ENCODE assay signal across 1 cellular context in the genomic region with DNA sequence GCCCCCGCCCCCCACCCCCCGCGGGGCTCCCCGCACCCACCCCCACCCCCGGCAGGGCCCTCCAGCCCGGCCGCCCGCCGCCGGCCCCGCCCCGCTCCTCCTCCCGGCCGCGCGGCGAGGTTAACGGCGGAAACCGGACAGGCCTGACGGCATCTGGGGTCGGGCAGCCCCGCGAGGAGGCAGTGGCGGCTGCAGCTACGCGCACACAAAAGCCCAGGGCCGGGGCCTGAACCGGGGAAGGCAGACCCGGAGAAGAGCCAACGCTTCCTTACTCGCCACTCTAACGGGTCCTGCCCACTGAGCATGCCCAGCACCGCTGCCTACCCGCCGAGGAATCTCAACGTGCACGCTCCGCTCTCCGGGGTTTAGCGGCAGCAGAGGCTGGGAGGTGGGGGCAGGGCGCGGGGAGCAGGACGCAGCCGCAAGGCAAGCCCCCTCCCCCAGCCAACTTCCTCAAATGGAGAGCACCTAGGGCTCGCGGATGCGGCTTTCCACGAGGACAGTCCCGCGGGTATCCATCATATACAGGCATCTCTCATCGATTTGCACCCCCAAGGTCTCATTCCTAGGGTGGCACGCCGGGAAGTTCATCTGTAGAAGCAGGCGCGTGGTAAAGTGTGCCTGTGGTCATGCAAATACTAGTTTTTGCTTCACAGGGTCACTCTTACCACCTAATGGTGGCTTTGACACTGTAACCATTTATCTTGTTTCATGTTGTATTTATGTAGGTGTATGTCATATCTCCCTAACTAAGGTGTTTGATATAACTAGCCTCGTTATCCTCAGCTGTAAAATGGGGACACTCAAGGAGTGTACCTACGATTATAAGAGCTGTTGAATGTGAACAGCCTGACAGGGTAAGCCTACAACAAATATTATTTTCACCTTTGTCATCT.
A peak's percentile ranks its signal among the peaks of the same experiment; 100 is the strongest.
TF ChIP-seq lines count a peak whose summit lies in the region.

A gene (minus strand): TSS at position 339 of the 896 bp plus-strand sequence. CDS start 761 bp downstream, outside the sequence.

TF ChIP-seq in HepG2, 621 proteins besides CTCF, POLR2A, EP300 and RAD21 (continued from another document and continues in another):
- TF ChIP-seq, protein P1, sequence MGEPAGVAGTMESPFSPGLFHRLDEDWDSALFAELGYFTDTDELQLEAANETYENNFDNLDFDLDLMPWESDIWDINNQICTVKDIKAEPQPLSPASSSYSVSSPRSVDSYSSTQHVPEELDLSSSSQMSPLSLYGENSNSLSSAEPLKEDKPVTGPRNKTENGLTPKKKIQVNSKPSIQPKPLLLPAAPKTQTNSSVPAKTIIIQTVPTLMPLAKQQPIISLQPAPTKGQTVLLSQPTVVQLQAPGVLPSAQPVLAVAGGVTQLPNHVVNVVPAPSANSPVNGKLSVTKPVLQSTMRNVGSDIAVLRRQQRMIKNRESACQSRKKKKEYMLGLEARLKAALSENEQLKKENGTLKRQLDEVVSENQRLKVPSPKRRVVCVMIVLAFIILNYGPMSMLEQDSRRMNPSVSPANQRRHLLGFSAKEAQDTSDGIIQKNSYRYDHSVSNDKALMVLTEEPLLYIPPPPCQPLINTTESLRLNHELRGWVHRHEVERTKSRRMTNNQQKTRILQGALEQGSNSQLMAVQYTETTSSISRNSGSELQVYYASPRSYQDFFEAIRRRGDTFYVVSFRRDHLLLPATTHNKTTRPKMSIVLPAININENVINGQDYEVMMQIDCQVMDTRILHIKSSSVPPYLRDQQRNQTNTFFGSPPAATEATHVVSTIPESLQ (CRISPR knock-in tag; conservative IDR thresholded peaks at IDR 0.05), result peak; percentile 66; the same call in 1 of the 2 replicates
- TF ChIP-seq, protein P2, sequence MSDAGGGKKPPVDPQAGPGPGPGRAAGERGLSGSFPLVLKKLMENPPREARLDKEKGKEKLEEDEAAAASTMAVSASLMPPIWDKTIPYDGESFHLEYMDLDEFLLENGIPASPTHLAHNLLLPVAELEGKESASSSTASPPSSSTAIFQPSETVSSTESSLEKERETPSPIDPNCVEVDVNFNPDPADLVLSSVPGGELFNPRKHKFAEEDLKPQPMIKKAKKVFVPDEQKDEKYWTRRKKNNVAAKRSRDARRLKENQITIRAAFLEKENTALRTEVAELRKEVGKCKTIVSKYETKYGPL (CRISPR knock-in tag; IDR thresholded peaks at IDR 0.05), result 0 out of 2 replicates have a peak, but pooled peaks have one; percentile 42
- TF ChIP-seq GATA4 (IDR thresholded peaks at IDR 0.05; ENCODE audit: borderline replicate concordance, low read depth), result peak; percentile 83; the same call in 1 of the 2 replicates
- TF ChIP-seq, protein P3, sequence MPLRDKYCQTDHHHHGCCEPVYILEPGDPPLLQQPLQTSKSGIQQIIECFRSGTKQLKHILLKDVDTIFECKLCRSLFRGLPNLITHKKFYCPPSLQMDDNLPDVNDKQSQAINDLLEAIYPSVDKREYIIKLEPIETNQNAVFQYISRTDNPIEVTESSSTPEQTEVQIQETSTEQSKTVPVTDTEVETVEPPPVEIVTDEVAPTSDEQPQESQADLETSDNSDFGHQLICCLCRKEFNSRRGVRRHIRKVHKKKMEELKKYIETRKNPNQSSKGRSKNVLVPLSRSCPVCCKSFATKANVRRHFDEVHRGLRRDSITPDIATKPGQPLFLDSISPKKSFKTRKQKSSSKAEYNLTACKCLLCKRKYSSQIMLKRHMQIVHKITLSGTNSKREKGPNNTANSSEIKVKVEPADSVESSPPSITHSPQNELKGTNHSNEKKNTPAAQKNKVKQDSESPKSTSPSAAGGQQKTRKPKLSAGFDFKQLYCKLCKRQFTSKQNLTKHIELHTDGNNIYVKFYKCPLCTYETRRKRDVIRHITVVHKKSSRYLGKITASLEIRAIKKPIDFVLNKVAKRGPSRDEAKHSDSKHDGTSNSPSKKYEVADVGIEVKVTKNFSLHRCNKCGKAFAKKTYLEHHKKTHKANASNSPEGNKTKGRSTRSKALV (CRISPR knock-in tag; IDR thresholded peaks at IDR 0.05), result 0 out of 2 replicates have a peak, but pooled peaks have one; percentile 35
- peak; percentile 97 for TF ChIP-seq KLF11 (CRISPR knock-in tag; IDR thresholded peaks at IDR 0.05)
- TF ChIP-seq, protein P4, sequence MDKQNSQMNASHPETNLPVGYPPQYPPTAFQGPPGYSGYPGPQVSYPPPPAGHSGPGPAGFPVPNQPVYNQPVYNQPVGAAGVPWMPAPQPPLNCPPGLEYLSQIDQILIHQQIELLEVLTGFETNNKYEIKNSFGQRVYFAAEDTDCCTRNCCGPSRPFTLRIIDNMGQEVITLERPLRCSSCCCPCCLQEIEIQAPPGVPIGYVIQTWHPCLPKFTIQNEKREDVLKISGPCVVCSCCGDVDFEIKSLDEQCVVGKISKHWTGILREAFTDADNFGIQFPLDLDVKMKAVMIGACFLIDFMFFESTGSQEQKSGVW (CRISPR knock-in tag; IDR thresholded peaks at IDR 0.05; ENCODE audit: borderline replicate concordance), result peak; percentile 86; the same call in 1 of the 2 replicates
- peak; percentile 94 for TF ChIP-seq ZNF430 (CRISPR knock-in tag; IDR thresholded peaks at IDR 0.05)
- no peak for TF ChIP-seq ZNF841 (CRISPR knock-in tag; IDR thresholded peaks at IDR 0.05; ENCODE audit: borderline replicate concordance)
- peak; percentile 88 for TF ChIP-seq CHD2 (IDR thresholded peaks at IDR 0.05; ENCODE audit: low read depth, low read length)
- TF ChIP-seq SRSF9 (IDR thresholded peaks at IDR 0.05; ENCODE audit: borderline replicate concordance, insufficient read depth, low read depth, low read length, poor library complexity, severe bottlenecking), result no peak
- TF ChIP-seq NAIF1 (CRISPR knock-in tag; IDR thresholded peaks at IDR 0.05; ENCODE audit: borderline replicate concordance), result peak; percentile 90
- TF ChIP-seq, protein P5, sequence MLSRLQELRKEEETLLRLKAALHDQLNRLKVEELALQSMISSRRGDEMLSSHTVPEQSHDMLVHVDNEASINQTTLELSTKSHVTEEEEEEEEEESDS (CRISPR knock-in tag; IDR thresholded peaks at IDR 0.05; ENCODE audit: borderline replicate concordance), result peak; percentile 80; the same call in 1 of the 2 replicates
- no peak for TF ChIP-seq TCF7L2 (IDR thresholded peaks at IDR 0.05; ENCODE audit: low read depth, low read length)
- 0 out of 2 replicates have a peak, but pooled peaks have one; percentile 38 for TF ChIP-seq MTA3 (CRISPR knock-in tag; IDR thresholded peaks at IDR 0.05)
- peak; percentile 98 for TF ChIP-seq ZNF136 (CRISPR knock-in tag; IDR thresholded peaks at IDR 0.05; ENCODE audit: low read depth)
- TF ChIP-seq, protein P6, sequence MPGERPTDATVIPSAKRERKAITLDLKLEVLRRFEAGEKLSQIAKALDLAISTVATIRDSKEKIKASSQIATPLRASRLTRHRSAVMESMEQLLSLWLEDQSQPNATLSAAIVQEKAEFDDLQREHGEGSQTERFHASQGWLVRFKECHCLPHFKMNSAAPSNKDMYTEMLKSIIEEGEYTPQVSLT (CRISPR knock-in tag; IDR thresholded peaks at IDR 0.05; ENCODE audit: borderline replicate concordance, low read depth), result peak; percentile 82; the same call in 1 of the 2 replicates
- 0 out of 2 replicates have a peak, but pooled peaks have one; percentile 76 for TF ChIP-seq ZFP41 (CRISPR knock-in tag; IDR thresholded peaks at IDR 0.05; ENCODE audit: borderline replicate concordance)
- no peak for TF ChIP-seq WIZ (CRISPR knock-in tag; IDR thresholded peaks at IDR 0.05)
- TF ChIP-seq HOXA7 (CRISPR knock-in tag; IDR thresholded peaks at IDR 0.05), result no peak
- peak; percentile 89; the same call in 1 of the 2 replicates for TF ChIP-seq ZC3H13 (CRISPR knock-in tag; IDR thresholded peaks at IDR 0.05)
- TF ChIP-seq CBX5 (CRISPR knock-in tag; IDR thresholded peaks at IDR 0.05; ENCODE audit: borderline replicate concordance), result peak; percentile 99
- TF ChIP-seq ZSCAN21 (CRISPR knock-in tag; IDR thresholded peaks at IDR 0.05; ENCODE audit: borderline replicate concordance), result peak; percentile 83
- peak; percentile 91 for TF ChIP-seq HNRNPUL1 (IDR thresholded peaks at IDR 0.05; ENCODE audit: low read depth, low read length)
- peak; percentile 89; the same call in 1 of the 2 replicates for TF ChIP-seq ZNF619 (CRISPR knock-in tag; IDR thresholded peaks at IDR 0.05)
- TF ChIP-seq, protein P7, sequence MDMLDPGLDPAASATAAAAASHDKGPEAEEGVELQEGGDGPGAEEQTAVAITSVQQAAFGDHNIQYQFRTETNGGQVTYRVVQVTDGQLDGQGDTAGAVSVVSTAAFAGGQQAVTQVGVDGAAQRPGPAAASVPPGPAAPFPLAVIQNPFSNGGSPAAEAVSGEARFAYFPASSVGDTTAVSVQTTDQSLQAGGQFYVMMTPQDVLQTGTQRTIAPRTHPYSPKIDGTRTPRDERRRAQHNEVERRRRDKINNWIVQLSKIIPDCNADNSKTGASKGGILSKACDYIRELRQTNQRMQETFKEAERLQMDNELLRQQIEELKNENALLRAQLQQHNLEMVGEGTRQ (IDR thresholded peaks at IDR 0.05; ENCODE audit: low read depth, low read length), result 0 out of 2 replicates have a peak, but pooled peaks have one; percentile 6
- TF ChIP-seq, protein P7 (CRISPR knock-in tag; IDR thresholded peaks at IDR 0.05; ENCODE audit: borderline replicate concordance), result peak; percentile 39; the same call in 1 of the 2 replicates
- TF ChIP-seq, protein P8, sequence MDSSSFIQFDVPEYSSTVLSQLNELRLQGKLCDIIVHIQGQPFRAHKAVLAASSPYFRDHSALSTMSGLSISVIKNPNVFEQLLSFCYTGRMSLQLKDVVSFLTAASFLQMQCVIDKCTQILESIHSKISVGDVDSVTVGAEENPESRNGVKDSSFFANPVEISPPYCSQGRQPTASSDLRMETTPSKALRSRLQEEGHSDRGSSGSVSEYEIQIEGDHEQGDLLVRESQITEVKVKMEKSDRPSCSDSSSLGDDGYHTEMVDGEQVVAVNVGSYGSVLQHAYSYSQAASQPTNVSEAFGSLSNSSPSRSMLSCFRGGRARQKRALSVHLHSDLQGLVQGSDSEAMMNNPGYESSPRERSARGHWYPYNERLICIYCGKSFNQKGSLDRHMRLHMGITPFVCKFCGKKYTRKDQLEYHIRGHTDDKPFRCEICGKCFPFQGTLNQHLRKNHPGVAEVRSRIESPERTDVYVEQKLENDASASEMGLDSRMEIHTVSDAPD (CRISPR knock-in tag; IDR thresholded peaks at IDR 0.05), result peak; percentile 85; the same call in 1 of the 2 replicates
- TF ChIP-seq, protein P9, sequence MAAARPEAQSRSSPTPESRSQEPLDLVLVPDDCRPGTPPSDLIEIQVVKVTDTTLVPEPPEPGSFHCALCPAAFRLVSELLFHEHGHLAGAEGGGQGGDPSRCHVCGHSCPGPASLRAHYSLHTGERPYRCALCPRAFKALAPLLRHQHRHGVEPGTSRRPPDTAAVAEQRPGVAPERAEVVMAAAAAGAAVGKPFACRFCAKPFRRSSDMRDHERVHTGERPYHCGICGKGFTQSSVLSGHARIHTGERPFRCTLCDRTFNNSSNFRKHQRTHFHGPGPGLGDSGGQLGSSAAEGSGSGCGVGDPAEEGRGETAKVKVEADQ (CRISPR knock-in tag; IDR thresholded peaks at IDR 0.05; ENCODE audit: borderline replicate concordance), result peak; percentile 89; the same call in 1 of the 2 replicates
- TF ChIP-seq, protein P10, sequence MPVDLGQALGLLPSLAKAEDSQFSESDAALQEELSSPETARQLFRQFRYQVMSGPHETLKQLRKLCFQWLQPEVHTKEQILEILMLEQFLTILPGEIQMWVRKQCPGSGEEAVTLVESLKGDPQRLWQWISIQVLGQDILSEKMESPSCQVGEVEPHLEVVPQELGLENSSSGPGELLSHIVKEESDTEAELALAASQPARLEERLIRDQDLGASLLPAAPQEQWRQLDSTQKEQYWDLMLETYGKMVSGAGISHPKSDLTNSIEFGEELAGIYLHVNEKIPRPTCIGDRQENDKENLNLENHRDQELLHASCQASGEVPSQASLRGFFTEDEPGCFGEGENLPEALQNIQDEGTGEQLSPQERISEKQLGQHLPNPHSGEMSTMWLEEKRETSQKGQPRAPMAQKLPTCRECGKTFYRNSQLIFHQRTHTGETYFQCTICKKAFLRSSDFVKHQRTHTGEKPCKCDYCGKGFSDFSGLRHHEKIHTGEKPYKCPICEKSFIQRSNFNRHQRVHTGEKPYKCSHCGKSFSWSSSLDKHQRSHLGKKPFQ (CRISPR knock-in tag; IDR thresholded peaks at IDR 0.05; ENCODE audit: insufficient replicate concordance), result no peak
- TF ChIP-seq, protein P11, sequence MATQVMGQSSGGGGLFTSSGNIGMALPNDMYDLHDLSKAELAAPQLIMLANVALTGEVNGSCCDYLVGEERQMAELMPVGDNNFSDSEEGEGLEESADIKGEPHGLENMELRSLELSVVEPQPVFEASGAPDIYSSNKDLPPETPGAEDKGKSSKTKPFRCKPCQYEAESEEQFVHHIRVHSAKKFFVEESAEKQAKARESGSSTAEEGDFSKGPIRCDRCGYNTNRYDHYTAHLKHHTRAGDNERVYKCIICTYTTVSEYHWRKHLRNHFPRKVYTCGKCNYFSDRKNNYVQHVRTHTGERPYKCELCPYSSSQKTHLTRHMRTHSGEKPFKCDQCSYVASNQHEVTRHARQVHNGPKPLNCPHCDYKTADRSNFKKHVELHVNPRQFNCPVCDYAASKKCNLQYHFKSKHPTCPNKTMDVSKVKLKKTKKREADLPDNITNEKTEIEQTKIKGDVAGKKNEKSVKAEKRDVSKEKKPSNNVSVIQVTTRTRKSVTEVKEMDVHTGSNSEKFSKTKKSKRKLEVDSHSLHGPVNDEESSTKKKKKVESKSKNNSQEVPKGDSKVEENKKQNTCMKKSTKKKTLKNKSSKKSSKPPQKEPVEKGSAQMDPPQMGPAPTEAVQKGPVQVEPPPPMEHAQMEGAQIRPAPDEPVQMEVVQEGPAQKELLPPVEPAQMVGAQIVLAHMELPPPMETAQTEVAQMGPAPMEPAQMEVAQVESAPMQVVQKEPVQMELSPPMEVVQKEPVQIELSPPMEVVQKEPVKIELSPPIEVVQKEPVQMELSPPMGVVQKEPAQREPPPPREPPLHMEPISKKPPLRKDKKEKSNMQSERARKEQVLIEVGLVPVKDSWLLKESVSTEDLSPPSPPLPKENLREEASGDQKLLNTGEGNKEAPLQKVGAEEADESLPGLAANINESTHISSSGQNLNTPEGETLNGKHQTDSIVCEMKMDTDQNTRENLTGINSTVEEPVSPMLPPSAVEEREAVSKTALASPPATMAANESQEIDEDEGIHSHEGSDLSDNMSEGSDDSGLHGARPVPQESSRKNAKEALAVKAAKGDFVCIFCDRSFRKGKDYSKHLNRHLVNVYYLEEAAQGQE (IDR thresholded peaks at IDR 0.05; ENCODE audit: borderline replicate concordance in 1 of 2, low read depth in 1 of 2, low read length in 2 of 2), result peak in 1 of 2 experiments; percentile 60; a peak in 2 of 4 replicates
- TF ChIP-seq JUNB (CRISPR knock-in tag; IDR thresholded peaks at IDR 0.05; ENCODE audit: borderline replicate concordance), result no peak
- TF ChIP-seq, protein P12, sequence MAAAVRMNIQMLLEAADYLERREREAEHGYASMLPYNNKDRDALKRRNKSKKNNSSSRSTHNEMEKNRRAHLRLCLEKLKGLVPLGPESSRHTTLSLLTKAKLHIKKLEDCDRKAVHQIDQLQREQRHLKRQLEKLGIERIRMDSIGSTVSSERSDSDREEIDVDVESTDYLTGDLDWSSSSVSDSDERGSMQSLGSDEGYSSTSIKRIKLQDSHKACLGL (CRISPR knock-in tag; IDR thresholded peaks at IDR 0.05), result peak; percentile 87
- no peak for TF ChIP-seq ZNF383 (CRISPR knock-in tag; IDR thresholded peaks at IDR 0.05; ENCODE audit: borderline replicate concordance)
- TF ChIP-seq ZNF790 (CRISPR knock-in tag; IDR thresholded peaks at IDR 0.05; ENCODE audit: borderline replicate concordance), result peak; percentile 80; the same call in 1 of the 2 replicates
- TF ChIP-seq HDAC1 (CRISPR knock-in tag; IDR thresholded peaks at IDR 0.05), result peak; percentile 89
